16 cellular contexts compared by ENCODE assay signal in genomic region chr14:71721791-71722190, GRCh38.
A peak's percentile ranks its signal among the peaks of the same experiment; 100 is the strongest.
DNase-seq lines count a peak whose midpoint lies in the region; ATAC-seq and TF ChIP-seq lines count a peak whose summit lies in the region.
"Had no signal": no experiment of that assay in that cellular context is flagged by ENCODE, and none has a peak within 500 bp of the region (broad histone marks: within the 10 kb centered on the region; RNA-seq: fewer than 3 reads in every experiment).

No MANE protein-coding gene starts in this region.

- H3K27ac Mint-ChIP-seq in stimulated activated effector memory CD8-positive, alpha-beta T cell treated with anti-CD3 and anti-CD28 coated beads, Interleukin-12 subunit alpha, Interleukin-12 subunit beta, amount 100 ng/mL, for 72 hours = peak overlapping the region; percentile 37
- H3K27ac Mint-ChIP-seq in activated T-helper 2 cell treated with anti-CD3 and anti-CD28 coated beads, Interferon-gamma antibody, Interleukin-2, Interleukin-4, amounts not matched to agents 10 μg/mL and 5 μg/mL and 100 μg/mL, durations not matched to agents 14 hours and 24 hours and 36 hours = no peak overlapping the region
- H3K27ac Mint-ChIP-seq: B cell; CD4-positive, alpha-beta T cell; H9 had no signal

- peaks cover 68% of the 10 kb centered on the region for H3K79me2 ChIP-seq in GM23248 (ENCODE audit: insufficient read depth)

- H3K4me1 Mint-ChIP-seq in stimulated activated effector memory CD8-positive, alpha-beta T cell treated with anti-CD3 and anti-CD28 coated beads, Interleukin-12 subunit alpha, Interleukin-12 subunit beta, amount 100 ng/mL, for 72 hours = peaks cover 12% of the 10 kb centered on the region
- H3K4me1 Mint-ChIP-seq in activated T-helper 2 cell treated with anti-CD3 and anti-CD28 coated beads, Interferon-gamma antibody, Interleukin-2, Interleukin-4, amounts not matched to agents 10 μg/mL and 5 μg/mL and 100 μg/mL, durations not matched to agents 14 hours and 24 hours and 36 hours (ENCODE audit: low read depth) = peaks cover 17% of the 10 kb centered on the region

- H3K27ac ChIP-seq in GM23248 (peak overlapping the region; percentile 24), coronary artery (peak overlapping the region; percentile 49 to 50)

- no peak for TF ChIP-seq CTCF in coronary artery (IDR thresholded peaks at IDR 0.05)

- no peak overlapping the region for H3K4me3 ChIP-seq in GM23248
- H3K4me3 ChIP-seq in coronary artery = no peak overlapping the region
- H3K4me3 ChIP-seq: K562 had no signal

- H3K9ac ChIP-seq in GM23248 = no peak overlapping the region

- DNase-seq in GM23248 = no peak
- DNase-seq in coronary artery (ENCODE audit: low spot score) = no peak
- peak; percentile 13 for DNase-seq in mucosa of gallbladder (ENCODE audit: low spot score)
- no peak for DNase-seq in stimulated activated effector memory CD8-positive, alpha-beta T cell treated with anti-CD3 and anti-CD28 coated beads, Interleukin-12 subunit alpha, Interleukin-12 subunit beta, amount 100 ng/mL, for 72 hours (ENCODE audit: low spot score in 2 of 2)
- no peak for DNase-seq in dedifferentiated amniotic fluid mesenchymal stem cell (ENCODE audit: extremely low spot score)
- DNase-seq in activated T-helper 2 cell treated with anti-CD3 and anti-CD28 coated beads, Interferon-gamma antibody, Interleukin-2, Interleukin-4, amounts not matched to agents 10 μg/mL and 5 μg/mL and 100 μg/mL, durations not matched to agents 14 hours and 24 hours and 36 hours (ENCODE audit: low spot score) = no peak
- DNase-seq: CD4-positive, alpha-beta T cell; H9; NCI-H1436 treated with DMSO at 0.1 percent for 48 hours; NCI-H2081 treated with DMSO at 0.1 percent for 48 hours; NCI-H2227 treated with DMSO at 0.1 percent for 48 hours; NCI-H524 treated with DMSO at 0.1 percent for 48 hours; SIG-M5 had no signal

- no peak overlapping the region for H2AFZ ChIP-seq in GM23248

- peaks cover 25% of the 10 kb centered on the region for H3K4me1 ChIP-seq in GM23248 (ENCODE audit: insufficient read depth)

- H3K4me3 Mint-ChIP-seq in stimulated activated effector memory CD8-positive, alpha-beta T cell treated with anti-CD3 and anti-CD28 coated beads, Interleukin-12 subunit alpha, Interleukin-12 subunit beta, amount 100 ng/mL, for 72 hours = no peak overlapping the region
- no peak overlapping the region for H3K4me3 Mint-ChIP-seq in activated T-helper 2 cell treated with anti-CD3 and anti-CD28 coated beads, Interferon-gamma antibody, Interleukin-2, Interleukin-4, amounts not matched to agents 10 μg/mL and 5 μg/mL and 100 μg/mL, durations not matched to agents 14 hours and 24 hours and 36 hours (ENCODE audit: low read depth)
- H3K4me3 Mint-ChIP-seq: B cell; CD4-positive, alpha-beta T cell; H9 had no signal

- no peak overlapping the region for H3K4me2 ChIP-seq in GM23248 (ENCODE audit: unreplicated experiment)

- no peaks in the 10 kb centered on the region for H4K20me1 ChIP-seq in GM23248 (ENCODE audit: insufficient read depth)

- intact Hi-C loops in activated T-helper 2 cell treated with anti-CD3 and anti-CD28 coated beads, Interferon-gamma antibody, Interleukin-2, Interleukin-4, amounts not matched to agents 10 μg/mL and 5 μg/mL and 100 μg/mL, durations not matched to agents 14 hours and 24 hours and 36 hours (cut with micrococcal nuclease) = no loop called here

- no peak for ATAC-seq in stimulated activated effector memory CD8-positive, alpha-beta T cell treated with anti-CD3 and anti-CD28 coated beads, Interleukin-12 subunit alpha, Interleukin-12 subunit beta, amount 100 ng/mL, for 72 hours
- no peak for ATAC-seq in HG03108 (IDR thresholded peaks at IDR 0.05; ENCODE audit: unreplicated experiment)

- H3K36me3 ChIP-seq in GM23248 (ENCODE audit: low read depth) = peaks cover 8% of the 10 kb centered on the region; the same call in 1 of the 2 replicates

- H3K27me3 Mint-ChIP-seq in activated T-helper 2 cell treated with anti-CD3 and anti-CD28 coated beads, Interferon-gamma antibody, Interleukin-2, Interleukin-4, amounts not matched to agents 10 μg/mL and 5 μg/mL and 100 μg/mL, durations not matched to agents 14 hours and 24 hours and 36 hours (ENCODE audit: low read depth) = no peaks in the 10 kb centered on the region
- H3K27me3 Mint-ChIP-seq: B cell; CD4-positive, alpha-beta T cell had no signal

- no peaks in the 10 kb centered on the region for H3K9me3 Mint-ChIP-seq in stimulated activated effector memory CD8-positive, alpha-beta T cell treated with anti-CD3 and anti-CD28 coated beads, Interleukin-12 subunit alpha, Interleukin-12 subunit beta, amount 100 ng/mL, for 72 hours
- no peaks in the 10 kb centered on the region for H3K9me3 Mint-ChIP-seq in activated T-helper 2 cell treated with anti-CD3 and anti-CD28 coated beads, Interferon-gamma antibody, Interleukin-2, Interleukin-4, amounts not matched to agents 10 μg/mL and 5 μg/mL and 100 μg/mL, durations not matched to agents 14 hours and 24 hours and 36 hours
- H3K9me3 Mint-ChIP-seq: CD4-positive, alpha-beta T cell had no signal

- peaks cover 71% of the 10 kb centered on the region for H3K36me3 Mint-ChIP-seq in stimulated activated effector memory CD8-positive, alpha-beta T cell treated with anti-CD3 and anti-CD28 coated beads, Interleukin-12 subunit alpha, Interleukin-12 subunit beta, amount 100 ng/mL, for 72 hours
- peaks cover 76% of the 10 kb centered on the region for H3K36me3 Mint-ChIP-seq in activated T-helper 2 cell treated with anti-CD3 and anti-CD28 coated beads, Interferon-gamma antibody, Interleukin-2, Interleukin-4, amounts not matched to agents 10 μg/mL and 5 μg/mL and 100 μg/mL, durations not matched to agents 14 hours and 24 hours and 36 hours (ENCODE audit: low read depth)

- H3K27me3 ChIP-seq in GM23248 (replicated peaks; ENCODE audit: insufficient read depth) = no peaks in the 10 kb centered on the region

- peaks cover 33% of the 10 kb centered on the region for H3F3A ChIP-seq in GM23248 (ENCODE audit: insufficient read depth)

- H3K9me3 ChIP-seq in GM23248 (ENCODE audit: low read depth) = no peaks in the 10 kb centered on the region

- in situ Hi-C loops in GM23248 (cut with MboI) = no loop called here

- no peaks in the 10 kb centered on the region for H3K9me2 ChIP-seq in GM23248 (ENCODE audit: insufficient read depth)

- 33 to 39% methylated on average over 3 of the region's 3 CpGs for WGBS in GM23248 (ENCODE audit: low coverage in 1 of 2, low lambda C conversion rate in 2 of 2, missing lambda C conversion rate in 2 of 2), 2 experiments
